In the genomic region with DNA sequence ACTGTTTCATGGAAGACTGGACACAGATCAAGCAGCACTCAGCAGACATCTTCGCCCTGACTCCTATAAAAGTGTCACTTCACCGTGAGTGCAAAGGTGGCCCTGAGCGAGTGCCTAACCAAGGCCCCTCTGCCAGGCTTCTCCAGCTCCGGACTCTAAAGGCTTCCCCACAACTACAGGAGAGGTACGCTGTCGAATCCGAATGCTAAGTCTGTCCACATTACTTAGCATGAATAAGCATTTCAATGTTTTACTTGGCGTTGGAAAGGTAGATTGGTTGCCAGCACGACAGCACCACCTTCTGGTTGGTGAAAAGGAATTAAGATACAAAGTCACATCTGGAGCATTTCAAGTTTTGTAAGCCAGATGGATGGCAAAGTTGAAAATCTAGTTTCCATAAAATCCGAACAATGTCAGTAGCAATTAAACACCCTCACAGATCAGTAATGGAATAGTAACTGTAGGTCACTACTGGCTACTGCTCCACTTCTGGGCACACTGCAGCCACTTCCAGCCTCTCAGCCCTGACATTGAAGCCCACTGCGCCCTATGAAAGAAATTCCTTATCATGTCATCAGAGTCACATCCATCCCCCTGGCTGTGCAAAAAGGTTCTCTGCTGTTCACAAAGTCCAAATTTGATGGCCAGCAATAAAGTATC, we compare ENCODE assay signal across 8 cellular contexts.
DNase-seq lines count a peak whose midpoint lies in the region; ATAC-seq and TF ChIP-seq lines count a peak whose summit lies in the region.

No MANE protein-coding gene starts in this region.

- H3K27ac ChIP-seq in SK-N-MC: no peak overlapping the region
- H3K27ac ChIP-seq in rectal smooth muscle tissue (ENCODE audit: low read depth, low read length): no peak overlapping the region

- H3K36me3 ChIP-seq in SK-N-MC (ENCODE audit: insufficient read depth, low read length): no peaks in the 10 kb centered on the region
- no peaks in the 10 kb centered on the region for H3K36me3 ChIP-seq in rectal smooth muscle tissue (ENCODE audit: control insufficient read depth, insufficient read depth, low read length)

- H3K4me3 ChIP-seq in SK-N-MC: peak overlapping the region; percentile 47; the same call in 1 of the 2 replicates
- H3K4me3 ChIP-seq in rectal smooth muscle tissue (ENCODE audit: low read length): peak overlapping the region; percentile 55

- intact Hi-C loops in left ventricle myocardium superior (cut with micrococcal nuclease): loop anchor here (10.0 kb wide), 1 partner anchor 234 kb away; no protein-coding TSS in a partner anchor

- peak; percentile 66 for TF ChIP-seq CTCF in GM12874 (IDR thresholded peaks at IDR 0.05; ENCODE audit: insufficient read depth, low read depth, low read length)

- DNase-seq in NCI-H1092 (lab: John Stamatoyannopoulos, UW): peak; percentile 44
- DNase-seq in SK-N-MC (ENCODE audit: low read depth, low spot score): peak; percentile 59
- peak in 50 of 56 donors; percentile 3 to 84 (median 40) for DNase-seq in amygdala (lab: John Stamatoyannopoulos, UW)
- peak; percentile 60 for DNase-seq in left ventricle myocardium superior

- ATAC-seq in left ventricle myocardium superior (peak; percentile 90), HG03039 (IDR thresholded peaks at IDR 0.05; ENCODE audit: unreplicated experiment) (no peak), HG02610 (IDR thresholded peaks at IDR 0.05; ENCODE audit: unreplicated experiment) (no peak)

- H3K4me1 ChIP-seq in rectal smooth muscle tissue (ENCODE audit: control insufficient read depth, insufficient read depth, low read length): no peaks in the 10 kb centered on the region

- H3K9ac ChIP-seq in SK-N-MC (ENCODE audit: insufficient read length): no peak overlapping the region
- H3K9ac ChIP-seq in rectal smooth muscle tissue (ENCODE audit: low read length): no peak overlapping the region

- no peaks in the 10 kb centered on the region for H3K9me3 ChIP-seq in SK-N-MC (ENCODE audit: low read depth, low read length)

- H3K27me3 ChIP-seq in rectal smooth muscle tissue (ENCODE audit: control insufficient read depth, insufficient read depth, low read length): no peaks in the 10 kb centered on the region
